In the genomic region with DNA sequence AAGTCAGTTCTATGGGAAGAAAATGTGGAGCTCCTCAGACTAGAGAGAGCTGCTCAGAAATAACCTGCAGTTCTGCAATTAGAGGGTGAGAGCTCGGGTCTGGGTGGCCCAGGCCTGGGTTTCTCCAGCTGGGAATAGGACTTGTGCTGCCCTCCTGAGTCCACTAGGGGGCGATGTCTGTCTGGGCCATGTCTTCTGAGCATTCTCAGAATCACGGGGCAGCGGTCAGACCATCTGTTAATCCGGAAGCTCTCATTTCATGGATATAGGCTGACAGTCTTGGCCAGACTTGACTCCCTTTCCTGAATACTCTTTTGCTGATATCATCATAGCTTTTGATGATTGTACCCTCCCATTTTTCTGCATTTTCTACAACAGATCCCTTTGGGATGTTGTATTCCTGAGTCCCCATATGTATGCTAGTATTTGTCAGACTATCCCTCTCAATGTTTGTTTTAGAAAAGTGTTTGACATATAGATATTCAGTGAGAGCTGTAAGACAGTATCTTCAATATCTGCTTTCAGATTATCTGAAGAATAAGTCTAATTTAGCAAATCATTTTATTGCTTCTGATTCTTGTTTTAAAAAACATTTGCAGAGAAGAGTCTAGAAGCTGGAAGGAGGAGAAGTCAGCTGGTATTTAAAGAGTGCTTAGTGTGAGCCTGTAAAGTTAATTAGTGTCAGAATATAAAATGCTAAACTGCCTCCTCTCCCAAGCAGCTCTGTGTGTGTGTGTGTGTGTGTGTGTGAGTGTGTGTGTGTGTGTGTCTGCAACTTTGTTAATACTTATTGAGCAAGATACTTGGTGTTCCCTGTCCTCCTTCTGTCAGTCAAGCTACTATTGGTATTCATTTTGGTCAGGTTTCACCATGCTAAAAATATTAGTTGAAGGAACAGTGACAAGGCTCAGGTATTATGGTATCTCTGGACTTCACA, we compare ENCODE assay signal across 8 cellular contexts. TPM values are rescaled to one million over a fixed set of nuclear protein-coding genes. Genes with fewer than 3 reads are reported as not detected.
DNase-seq lines count a peak whose midpoint lies in the region; ATAC-seq and TF ChIP-seq lines count a peak whose summit lies in the region.

No MANE protein-coding gene starts in this region.

- no peak overlapping the region for H3K4me3 Mint-ChIP-seq in activated CD4-positive, alpha-beta T cell treated with anti-CD3 and anti-CD28 coated beads, Interleukin-2, amount 10 ng/mL, durations not matched to agents 7 days and 5 days

- no peaks in the 10 kb centered on the region for H3K9me3 ChIP-seq in lung (ENCODE audit: control insufficient read depth in 2 of 2, insufficient read depth in 1 of 2, low read length in 1 of 2)

- no peaks in the 10 kb centered on the region for H3K9me3 Mint-ChIP-seq in activated CD4-positive, alpha-beta T cell treated with anti-CD3 and anti-CD28 coated beads, Interleukin-2, amount 10 ng/mL, durations not matched to agents 7 days and 5 days

- H3K36me3 Mint-ChIP-seq in activated CD4-positive, alpha-beta T cell treated with anti-CD3 and anti-CD28 coated beads, Interleukin-2, amount 10 ng/mL, durations not matched to agents 7 days and 5 days (ENCODE audit: low read depth): peaks cover 27% of the 10 kb centered on the region

- intact Hi-C loops in dorsolateral prefrontal cortex (cut with DNase I): loop anchor here (1.0 to 10.0 kb wide), 5 partner anchors 37 to 119 kb away; a partner anchor contains a TSS

- H3K4me1 Mint-ChIP-seq in activated CD4-positive, alpha-beta T cell treated with anti-CD3 and anti-CD28 coated beads, Interleukin-2, amount 10 ng/mL, durations not matched to agents 7 days and 5 days: peaks cover 44% of the 10 kb centered on the region

- DNase-seq in NCI-H524 (lab: John Stamatoyannopoulos, UW) (peak; percentile 60 to 86), dorsolateral prefrontal cortex (peak; percentile 64 to 87 (median 74)), lung (ENCODE audit: low spot score) (peak; percentile 81)
- peak; percentile 83 for DNase-seq in activated CD4-positive, alpha-beta T cell treated with anti-CD3 and anti-CD28 coated beads, Interleukin-2, amount 10 ng/mL, durations not matched to agents 7 days and 5 days
- peak; percentile 57 for DNase-seq in stimulated activated CD8-positive, alpha-beta memory T cell treated with anti-CD3 and anti-CD28 coated beads, Interleukin-12 subunit alpha, Interleukin-12 subunit beta, amount 100 ng/mL, for 4 hours (ENCODE audit: low read depth)

- ATAC-seq in GM19328 (IDR thresholded peaks at IDR 0.05; ENCODE audit: unreplicated experiment) (peak; percentile 88), HG03432 (IDR thresholded peaks at IDR 0.05; ENCODE audit: unreplicated experiment) (peak; percentile 90), lung (ENCODE audit: insufficient read depth, low FRiP score) (peak; percentile 87)

- H3K4me3 ChIP-seq in dorsolateral prefrontal cortex (peak overlapping the region in 4 of 59 donors; percentile 6 to 33 (median 14)), lung (no peak overlapping the region)

- peaks cover 17 to 19% of the 10 kb centered on the region in 2 donors for H3K36me3 ChIP-seq in lung (ENCODE audit: control insufficient read depth in 2 of 2, insufficient read depth in 2 of 2, low read length in 2 of 2)

- TF ChIP-seq CTCF in C4-2B (conservative IDR thresholded peaks at IDR 0.05): peak; percentile 98
- TF ChIP-seq CTCF in dorsolateral prefrontal cortex (IDR thresholded peaks at IDR 0.05 in 54 of 56, conservative IDR thresholded peaks at IDR 0.05 in 2 of 56; ENCODE audit: low read depth in 1 of 56, partially characterized antibody in 56 of 56): peak; percentile 86 to 99 (median 95)
- peak; percentile 85 for TF ChIP-seq CTCF in lung (IDR thresholded peaks at IDR 0.05; ENCODE audit: control extremely low read depth, extremely low read depth)

- CTCF ChIA-PET in activated CD4-positive, alpha-beta T cell treated with anti-CD3 and anti-CD28 coated beads, Interleukin-2, amount 10 ng/mL, durations not matched to agents 7 days and 5 days (lab: Charles Lee): interaction anchor here (0.6 to 5.8 kb wide), 38 partner anchors 8 to 187 kb away, joined by 3 to 65 read pairs (median 6); a partner anchor contains a TSS

- H3K27ac ChIP-seq in C4-2B (no peak overlapping the region), dorsolateral prefrontal cortex (peak overlapping the region in 27 of 59 donors; percentile 0 to 59 (median 30)), lung (ENCODE audit: low read depth in 1 of 2, low read length in 1 of 2) (peak overlapping the region in 1 of 2 donors; percentile 56)

- H3K27me3 Mint-ChIP-seq in activated CD4-positive, alpha-beta T cell treated with anti-CD3 and anti-CD28 coated beads, Interleukin-2, amount 10 ng/mL, durations not matched to agents 7 days and 5 days: no peaks in the 10 kb centered on the region

- H3K27me3 ChIP-seq in dorsolateral prefrontal cortex (no peaks in the 10 kb centered on the region), lung (ENCODE audit: control insufficient read depth, insufficient read depth) (no peaks in the 10 kb centered on the region)

- H3K4me1 ChIP-seq in lung (ENCODE audit: control insufficient read depth in 2 of 2, insufficient read depth in 2 of 2, low read length in 2 of 2): peaks cover 6 to 7% of the 10 kb centered on the region in 2 donors

- POLR2A ChIA-PET in activated CD4-positive, alpha-beta T cell treated with anti-CD3 and anti-CD28 coated beads, Interleukin-2, amount 10 ng/mL, durations not matched to agents 7 days and 5 days (lab: Charles Lee): interaction anchor here (0.6 to 1.0 kb wide), 2 partner anchors 119 to 133 kb away, joined by 4 read pairs; no protein-coding TSS in a partner anchor

- 4 to 7% methylated on average over 5 of the region's 5 CpGs for WGBS in lung, 2 donors

- H3K27ac Mint-ChIP-seq in activated CD4-positive, alpha-beta T cell treated with anti-CD3 and anti-CD28 coated beads, Interleukin-2, amount 10 ng/mL, durations not matched to agents 7 days and 5 days: peak overlapping the region; percentile 55

RNA-seq across cellular contexts. Expression of a gene that starts 38.0 kb away (rescaled TPM):
- total RNA-seq in activated CD4-positive, alpha-beta T cell treated with anti-CD3 and anti-CD28 coated beads, Interleukin-2, amount 10 ng/mL, durations not matched to agents 7 days and 5 days: 10 to 100 TPM; 22.5 to 22.9 TPM
- total RNA-seq in dorsolateral prefrontal cortex: 10 to 100 TPM; 30.1 to 55.9 (median 39.6) TPM
- total RNA-seq in lung: 10 to 100 TPM; 59.5 to 87.1 TPM
- 10 to 100 TPM; 33.6 to 61.1 TPM for polyA plus RNA-seq in lung
